29 cellular contexts compared by ENCODE assay signal in genomic region chr16:48905632-48906031, GRCh38.
"Had no signal": no experiment of that assay in that cellular context is flagged by ENCODE, and none has a peak within 500 bp of the region (broad histone marks: within the 10 kb centered on the region; RNA-seq: fewer than 3 reads in every experiment).

No MANE protein-coding gene starts in this region.

- H3K9me3 Mint-ChIP-seq: mesothelial cell of epicardium, natural killer cell, nephron progenitor cell had no signal

- DNase-seq: hypothalamus; immature natural killer cell; kidney; left colon; left ventricle myocardium inferior; mesendoderm; naive B cell; natural killer cell; nephron progenitor cell; stimulated activated CD4-positive, alpha-beta T cell treated with anti-CD3 and anti-CD28 coated beads, Interleukin-12 subunit alpha, Interleukin-12 subunit beta, amount 100 ng/mL, for 4 hours; stimulated activated CD4-positive, alpha-beta T cell treated with anti-CD3 and anti-CD28 coated beads, Interleukin-15, amount 100 ng/mL, for 24 hours; stimulated activated CD4-positive, alpha-beta T cell treated with anti-CD3 and anti-CD28 coated beads, Interleukin-2, amount 100 ng/mL, for 24 hours; stimulated activated CD4-positive, alpha-beta T cell treated with anti-CD3 and anti-CD28 coated beads, Interleukin-4, amount 100 ng/mL, for 1 hour; stimulated activated naive B cell treated with anti-CD40 and anti-IgM and Interleukin-4, amounts not matched to agents 10 μg/mL and 1 μg/mL and 100 μg/mL, for 72 hours; stimulated activated naive CD8-positive, alpha-beta T cell treated with anti-CD3 and anti-CD28 coated beads, Interleukin-15, Interleukin-2, amounts not matched to agents 100 U/mL and 50 U/mL, for 24 hours; stomach; testis; thyroid gland; transverse colon had no signal

- ATAC-seq: left colon; natural killer cell; sciatic nerve; stimulated activated naive B cell treated with anti-CD40 and anti-IgM and Interleukin-4, amounts not matched to agents 10 μg/mL and 1 μg/mL and 100 μg/mL, for 72 hours; stimulated activated naive CD8-positive, alpha-beta T cell treated with anti-CD3 and anti-CD28 coated beads, Interleukin-15, Interleukin-2, amounts not matched to agents 100 U/mL and 50 U/mL, for 24 hours had no signal

- FAIRE-seq: islet of Langerhans, kidney had no signal

- H3K4me3 ChIP-seq: left ventricle myocardium inferior, lung, ovary, right atrium auricular region, skin epidermis, stomach, testis, thyroid gland, transverse colon, upper lobe of left lung, vagina had no signal

- H3K4me3 Mint-ChIP-seq: immature natural killer cell; mesothelial cell of epicardium; naive B cell; natural killer cell; nephron progenitor cell; stimulated activated naive B cell treated with anti-CD40 and anti-IgM and Interleukin-4, amounts not matched to agents 10 μg/mL and 1 μg/mL and 100 μg/mL, for 72 hours had no signal

- H3K4me1 Mint-ChIP-seq: immature natural killer cell, mesothelial cell of epicardium, naive B cell, natural killer cell had no signal

- H3K36me3 Mint-ChIP-seq: mesothelial cell of epicardium; naive B cell; natural killer cell; stimulated activated naive B cell treated with anti-CD40 and anti-IgM and Interleukin-4, amounts not matched to agents 10 μg/mL and 1 μg/mL and 100 μg/mL, for 72 hours had no signal

- H3K27ac Mint-ChIP-seq: immature natural killer cell; mesothelial cell of epicardium; naive B cell; natural killer cell; nephron progenitor cell; progenitor cell of endocrine pancreas; stimulated activated naive B cell treated with anti-CD40 and anti-IgM and Interleukin-4, amounts not matched to agents 10 μg/mL and 1 μg/mL and 100 μg/mL, for 72 hours had no signal

- H3K4me1 ChIP-seq: left ventricle myocardium inferior, right atrium auricular region, stomach, testis, transverse colon, upper lobe of left lung, vagina had no signal

- H3K27ac ChIP-seq: left ventricle myocardium inferior, ovary, right atrium auricular region, skin epidermis, stomach, testis, thyroid gland, transverse colon, upper lobe of left lung, vagina had no signal

- H3K9me3 ChIP-seq: left ventricle myocardium inferior, ovary, right atrium auricular region, stomach, testis, thyroid gland, transverse colon, upper lobe of left lung, vagina had no signal
